Comparison of ENCODE assay signal across 21 cellular contexts in genomic region chr4:106334732-106335131, GRCh38. TPM values are rescaled to one million over a fixed set of nuclear protein-coding genes. Genes with fewer than 3 reads are reported as not detected.
DNase-seq lines count a peak whose midpoint lies in the region; ATAC-seq and TF ChIP-seq lines count a peak whose summit lies in the region.
"Had no signal": no experiment of that assay in that cellular context is flagged by ENCODE, and none has a peak within 500 bp of the region (broad histone marks: within the 10 kb centered on the region; RNA-seq: fewer than 3 reads in every experiment).

No MANE protein-coding gene starts in this region.

- no peak for DNase-seq in activated CD4-positive, alpha-beta T cell treated with anti-CD3 and anti-CD28 coated beads, Interleukin-2, amount 10 ng/mL, durations not matched to agents 24 days and 14 days
- no peak for DNase-seq in activated CD4-positive, alpha-beta T cell treated with anti-CD3 and anti-CD28 coated beads, Interleukin-2, amount 50 U/mL, for 4 hours
- DNase-seq in EH (ENCODE audit: low read depth) (peak; percentile 75), mesothelial cell of epicardium (ENCODE audit: low spot score in 2 of 2, unreplicated experiment in 2 of 2) (no peak), caudate nucleus (lab: John Stamatoyannopoulos, UW) (no peak), NCI-H345 (lab: John Stamatoyannopoulos, UW) (no peak)
- no peak for DNase-seq in activated T-helper 1 cell treated with anti-CD3 and anti-CD28 coated beads, Interleukin-12 subunit alpha, Interleukin-12 subunit beta, Interleukin-2, Interleukin-4 antibody, amounts not matched to agents 30 ng/mL and 10 ng/mL and 1 ng/mL, durations not matched to agents 14 hours and 24 hours and 36 hours (ENCODE audit: low spot score)
- DNase-seq: BE2C; CD4-positive, alpha-beta memory T cell; HCEC 1CT; NCI-H1436; NCI-H2029; NCI-H2171 treated with DMSO at 0.1 percent for 48 hours; NCI-H748 treated with DMSO at 0.1 percent for 48 hours; OCI-M1; RPMI8226 had no signal

- ATAC-seq in GM18519 (IDR thresholded peaks at IDR 0.05; ENCODE audit: low FRiP score, unreplicated experiment): no peak
- ATAC-seq: K562 had no signal

- intact Hi-C loops in activated CD4-positive, alpha-beta T cell treated with anti-CD3 and anti-CD28 coated beads, Interleukin-2, amount 10 ng/mL, durations not matched to agents 24 days and 14 days (cut with micrococcal nuclease): no loop called here
- intact Hi-C loops in activated T-helper 1 cell treated with anti-CD3 and anti-CD28 coated beads, Interleukin-12 subunit alpha, Interleukin-12 subunit beta, Interleukin-2, Interleukin-4 antibody, amounts not matched to agents 30 ng/mL and 10 ng/mL and 1 ng/mL, durations not matched to agents 14 hours and 24 hours and 36 hours (cut with micrococcal nuclease): no loop called here

- H3K27ac ChIP-seq in caudate nucleus (ENCODE audit: low read depth, low read length): no peak overlapping the region
- H3K27ac ChIP-seq: 22Rv1 had no signal

- H3K9me3 Mint-ChIP-seq in activated CD4-positive, alpha-beta T cell treated with anti-CD3 and anti-CD28 coated beads, Interleukin-2, amount 10 ng/mL, durations not matched to agents 24 days and 14 days: peaks cover 14% of the 10 kb centered on the region
- peaks cover 8% of the 10 kb centered on the region for H3K9me3 Mint-ChIP-seq in activated T-helper 1 cell treated with anti-CD3 and anti-CD28 coated beads, Interleukin-12 subunit alpha, Interleukin-12 subunit beta, Interleukin-2, Interleukin-4 antibody, amounts not matched to agents 30 ng/mL and 10 ng/mL and 1 ng/mL, durations not matched to agents 14 hours and 24 hours and 36 hours
- H3K9me3 Mint-ChIP-seq in mesothelial cell of epicardium: peaks cover 19% of the 10 kb centered on the region

- no peak for TF ChIP-seq CTCF in mesothelial cell of epicardium (IDR thresholded peaks at IDR 0.05; ENCODE audit: unreplicated experiment)

- peak overlapping the region; percentile 2 for H3K27ac Mint-ChIP-seq in activated CD4-positive, alpha-beta T cell treated with anti-CD3 and anti-CD28 coated beads, Interleukin-2, amount 10 ng/mL, durations not matched to agents 24 days and 14 days
- peak overlapping the region; percentile 53 for H3K27ac Mint-ChIP-seq in activated T-helper 1 cell treated with anti-CD3 and anti-CD28 coated beads, Interleukin-12 subunit alpha, Interleukin-12 subunit beta, Interleukin-2, Interleukin-4 antibody, amounts not matched to agents 30 ng/mL and 10 ng/mL and 1 ng/mL, durations not matched to agents 14 hours and 24 hours and 36 hours
- peak overlapping the region; percentile 31 for H3K27ac Mint-ChIP-seq in mesothelial cell of epicardium
- H3K27ac Mint-ChIP-seq: CD4-positive, alpha-beta memory T cell had no signal

- peaks cover 73% of the 10 kb centered on the region for H3K36me3 Mint-ChIP-seq in activated CD4-positive, alpha-beta T cell treated with anti-CD3 and anti-CD28 coated beads, Interleukin-2, amount 10 ng/mL, durations not matched to agents 24 days and 14 days (ENCODE audit: low read depth)
- peaks cover 57% of the 10 kb centered on the region for H3K36me3 Mint-ChIP-seq in activated T-helper 1 cell treated with anti-CD3 and anti-CD28 coated beads, Interleukin-12 subunit alpha, Interleukin-12 subunit beta, Interleukin-2, Interleukin-4 antibody, amounts not matched to agents 30 ng/mL and 10 ng/mL and 1 ng/mL, durations not matched to agents 14 hours and 24 hours and 36 hours (ENCODE audit: low read depth)
- peaks cover 55% of the 10 kb centered on the region for H3K36me3 Mint-ChIP-seq in mesothelial cell of epicardium

- peaks cover 2% of the 10 kb centered on the region for H3K4me1 Mint-ChIP-seq in activated CD4-positive, alpha-beta T cell treated with anti-CD3 and anti-CD28 coated beads, Interleukin-2, amount 10 ng/mL, durations not matched to agents 24 days and 14 days
- no peaks in the 10 kb centered on the region for H3K4me1 Mint-ChIP-seq in activated T-helper 1 cell treated with anti-CD3 and anti-CD28 coated beads, Interleukin-12 subunit alpha, Interleukin-12 subunit beta, Interleukin-2, Interleukin-4 antibody, amounts not matched to agents 30 ng/mL and 10 ng/mL and 1 ng/mL, durations not matched to agents 14 hours and 24 hours and 36 hours (ENCODE audit: low read depth)
- peaks cover 10% of the 10 kb centered on the region for H3K4me1 Mint-ChIP-seq in mesothelial cell of epicardium

- no peaks in the 10 kb centered on the region for H3K27me3 Mint-ChIP-seq in activated CD4-positive, alpha-beta T cell treated with anti-CD3 and anti-CD28 coated beads, Interleukin-2, amount 10 ng/mL, durations not matched to agents 24 days and 14 days
- H3K27me3 Mint-ChIP-seq in activated T-helper 1 cell treated with anti-CD3 and anti-CD28 coated beads, Interleukin-12 subunit alpha, Interleukin-12 subunit beta, Interleukin-2, Interleukin-4 antibody, amounts not matched to agents 30 ng/mL and 10 ng/mL and 1 ng/mL, durations not matched to agents 14 hours and 24 hours and 36 hours (ENCODE audit: insufficient read depth): no peaks in the 10 kb centered on the region
- H3K27me3 Mint-ChIP-seq in mesothelial cell of epicardium (ENCODE audit: low read depth): no peaks in the 10 kb centered on the region
- H3K27me3 Mint-ChIP-seq: CD4-positive, alpha-beta memory T cell had no signal

- no peak overlapping the region for H3K4me3 Mint-ChIP-seq in activated CD4-positive, alpha-beta T cell treated with anti-CD3 and anti-CD28 coated beads, Interleukin-2, amount 10 ng/mL, durations not matched to agents 24 days and 14 days
- no peak overlapping the region for H3K4me3 Mint-ChIP-seq in activated T-helper 1 cell treated with anti-CD3 and anti-CD28 coated beads, Interleukin-12 subunit alpha, Interleukin-12 subunit beta, Interleukin-2, Interleukin-4 antibody, amounts not matched to agents 30 ng/mL and 10 ng/mL and 1 ng/mL, durations not matched to agents 14 hours and 24 hours and 36 hours
- no peak overlapping the region for H3K4me3 Mint-ChIP-seq in mesothelial cell of epicardium
- H3K4me3 Mint-ChIP-seq: CD4-positive, alpha-beta memory T cell had no signal

RNA-seq across cellular contexts. Expression of gene AIMP1, which starts 18.4 kb away (rescaled TPM):
- total RNA-seq in activated CD4-positive, alpha-beta T cell treated with anti-CD3 and anti-CD28 coated beads, Interleukin-2, amount 10 ng/mL, durations not matched to agents 24 days and 14 days: 82.6 and 84.7 TPM in 2 replicates
- 86.4 and 86.9 TPM in 2 replicates for total RNA-seq in activated T-helper 1 cell treated with anti-CD3 and anti-CD28 coated beads, Interleukin-12 subunit alpha, Interleukin-12 subunit beta, Interleukin-2, Interleukin-4 antibody, amounts not matched to agents 30 ng/mL and 10 ng/mL and 1 ng/mL, durations not matched to agents 14 hours and 24 hours and 36 hours
- 40.6 to 48.8 TPM (median 44.8 TPM) in 3 replicates for total RNA-seq in mesothelial cell of epicardium

RNA-seq across cellular contexts. Expression of gene TBCK, which starts 18.7 kb away (rescaled TPM):
- total RNA-seq in activated CD4-positive, alpha-beta T cell treated with anti-CD3 and anti-CD28 coated beads, Interleukin-2, amount 10 ng/mL, durations not matched to agents 24 days and 14 days: 28.1 and 29.5 TPM in 2 replicates
- total RNA-seq in activated T-helper 1 cell treated with anti-CD3 and anti-CD28 coated beads, Interleukin-12 subunit alpha, Interleukin-12 subunit beta, Interleukin-2, Interleukin-4 antibody, amounts not matched to agents 30 ng/mL and 10 ng/mL and 1 ng/mL, durations not matched to agents 14 hours and 24 hours and 36 hours: 24.4 and 25.1 TPM in 2 replicates
- total RNA-seq in mesothelial cell of epicardium: 64.2 to 67.5 TPM (median 64.6 TPM) in 3 replicates

RNA-seq across cellular contexts. Expression of gene GIMD1, which starts 33.8 kb away (rescaled TPM):
- total RNA-seq in activated CD4-positive, alpha-beta T cell treated with anti-CD3 and anti-CD28 coated beads, Interleukin-2, amount 10 ng/mL, durations not matched to agents 24 days and 14 days: not detected in 2 replicates
- not detected in 2 replicates for total RNA-seq in activated T-helper 1 cell treated with anti-CD3 and anti-CD28 coated beads, Interleukin-12 subunit alpha, Interleukin-12 subunit beta, Interleukin-2, Interleukin-4 antibody, amounts not matched to agents 30 ng/mL and 10 ng/mL and 1 ng/mL, durations not matched to agents 14 hours and 24 hours and 36 hours
- total RNA-seq in mesothelial cell of epicardium: not detected in 3 replicates
- total RNA-seq: CD4-positive, alpha-beta memory T cell; G401; K562; NCI-H460 had no signal

Comparison
In these comparisons a context has a peak if more than half of its experiments do, and no peak if none do; other contexts are left out.
1. H3K27ac Mint-ChIP-seq: peak in every context shown above with its lines; median percentile 53 in activated T-helper 1 cell treated with anti-CD3 and anti-CD28 coated beads, Interleukin-12 subunit alpha, Interleukin-12 subunit beta, Interleukin-2, Interleukin-4 antibody, amounts not matched to agents 30 ng/mL and 10 ng/mL and 1 ng/mL, durations not matched to agents 14 hours and 24 hours and 36 hours; 31 in mesothelial cell of epicardium; 2 in activated CD4-positive, alpha-beta T cell treated with anti-CD3 and anti-CD28 coated beads, Interleukin-2, amount 10 ng/mL, durations not matched to agents 24 days and 14 days.